In the genomic region with DNA sequence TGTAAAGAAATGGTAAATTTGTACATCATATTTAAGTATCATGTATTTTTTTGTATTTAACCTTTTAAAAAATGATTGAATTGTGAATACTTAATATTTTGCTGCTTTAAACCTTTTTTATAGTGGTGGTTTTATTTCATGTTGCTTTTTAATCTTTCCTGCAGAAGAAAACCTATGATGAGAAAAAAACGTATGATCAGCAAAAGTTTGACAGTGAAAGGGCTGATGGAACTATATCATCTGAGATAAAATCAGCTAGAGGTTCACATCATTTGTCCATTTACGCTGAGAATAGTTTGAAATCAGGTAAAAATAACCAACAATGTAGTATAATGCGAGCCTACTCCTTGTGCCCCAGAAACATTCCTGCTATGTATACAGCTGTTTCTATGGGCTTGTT, we compare ENCODE assay signal across 20 cellular contexts. TPM values are rescaled to one million over a fixed set of nuclear protein-coding genes. Genes with fewer than 3 reads are reported as not detected.
DNase-seq lines count a peak whose midpoint lies in the region; ATAC-seq, FAIRE-seq and TF ChIP-seq lines count a peak whose summit lies in the region.
"Had no signal": no experiment of that assay in that cellular context is flagged by ENCODE, and none has a peak within 500 bp of the region (broad histone marks: within the 10 kb centered on the region; RNA-seq: fewer than 3 reads in every experiment).

No MANE protein-coding gene starts in this region.

- peaks cover 28% of the 10 kb centered on the region for H3K4me1 ChIP-seq in HepG2 (ENCODE audit: insufficient read depth, low read length)
- H3K4me1 ChIP-seq in right lobe of liver: peaks cover 0 to 11% (median 2%) of the 10 kb centered on the region in 4 donors
- H3K4me1 ChIP-seq in K562 (replicated peaks in 1 of 2; ENCODE audit: control insufficient read depth in 2 of 2, insufficient read depth in 2 of 2, low read length in 2 of 2): peaks cover 9 to 17% of the 10 kb centered on the region in 2 experiments
- peaks cover 44% of the 10 kb centered on the region for H3K4me1 ChIP-seq in left ventricle myocardium inferior

- H3K27ac Mint-ChIP-seq in activated CD4-positive, alpha-beta T cell treated with anti-CD3 and anti-CD28 coated beads for 36 hours: peak overlapping the region; percentile 22
- peak overlapping the region; percentile 49 for H3K27ac Mint-ChIP-seq in type B pancreatic cell
- H3K27ac Mint-ChIP-seq: HFFc6 had no signal

- no peak for TF ChIP-seq EP300 in HepG2 (IDR thresholded peaks at IDR 0.05; ENCODE audit: low read depth in 2 of 2, low read length in 2 of 2)
- TF ChIP-seq EP300 in HepG2 (CRISPR knock-in tag; IDR thresholded peaks at IDR 0.05; ENCODE audit: borderline replicate concordance): no peak
- TF ChIP-seq EP300 in K562 (IDR thresholded peaks at IDR 0.05; ENCODE audit: low read length): no peak

- no peaks in the 10 kb centered on the region for H3K9me3 ChIP-seq in HepG2 (ENCODE audit: low read length)
- H3K9me3 ChIP-seq in right lobe of liver: no peaks in the 10 kb centered on the region
- H3K9me3 ChIP-seq in K562 (replicated peaks; ENCODE audit: control insufficient read depth, insufficient read depth, low read depth, low read length): no peaks in the 10 kb centered on the region
- H3K9me3 ChIP-seq in left ventricle myocardium inferior (replicated peaks): no peaks in the 10 kb centered on the region
- H3K9me3 ChIP-seq: BLaER1 had no signal

- H3K36me3 ChIP-seq in HepG2 (replicated peaks in 1 of 2; ENCODE audit: control insufficient read depth in 1 of 2, insufficient read depth in 2 of 2, low read length in 2 of 2) (peaks cover 4 to 32% of the 10 kb centered on the region in 2 experiments; a peak in 4 of 5 replicates), right lobe of liver (peaks cover 0 to 38% (median 15%) of the 10 kb centered on the region in 4 donors), K562 (ENCODE audit: control insufficient read depth, insufficient read depth, low read length) (peaks cover 44% of the 10 kb centered on the region; the same call in 2 of the 3 replicates), left ventricle myocardium inferior (peaks cover 52% of the 10 kb centered on the region)

- no peaks in the 10 kb centered on the region for H3K9me1 ChIP-seq in K562 (ENCODE audit: control insufficient read depth, insufficient read depth, low read length)

- H3K79me2 ChIP-seq in HepG2 (ENCODE audit: insufficient read depth, low read length): peaks cover 36% of the 10 kb centered on the region
- peaks cover 38% of the 10 kb centered on the region for H3K79me2 ChIP-seq in K562 (ENCODE audit: control insufficient read depth, insufficient read depth, low read length)

- POLR2A ChIA-PET in activated CD4-positive, alpha-beta T cell treated with anti-CD3 and anti-CD28 coated beads for 36 hours (lab: Charles Lee): interaction anchor here (0.7 kb wide), 1 partner anchor 15 kb away, joined by 4 read pairs; a partner anchor contains a TSS
- POLR2A ChIA-PET in HepG2 (lab: Yijun Ruan, JAX): no interaction called here
- POLR2A ChIA-PET in K562 (lab: Yijun Ruan, JAX): interaction anchor here (1.8 kb wide), 1 partner anchor 14 kb away, joined by 6 read pairs; no protein-coding TSS in a partner anchor

- FAIRE-seq in HepG2 (lab: Jason Lieb, UNC): no peak
- no peak for FAIRE-seq in K562 (lab: Jason Lieb, UNC)

- DNase-seq in activated CD4-positive, alpha-beta T cell treated with anti-CD3 and anti-CD28 coated beads for 36 hours: no peak
- no peak for DNase-seq in activated CD4-positive, alpha-beta T cell treated with anti-CD3 and anti-CD28 coated beads, Interleukin-2, amount 50 U/mL, for 1 hour
- no peak for DNase-seq in HepG2 (ENCODE audit: low spot score)
- DNase-seq in right lobe of liver: no peak
- no peak for DNase-seq in K562 (ENCODE audit: extremely low read depth in 1 of 4, low spot score in 3 of 4)
- DNase-seq in type B pancreatic cell (ENCODE audit: extremely low spot score, unreplicated experiment): no peak
- DNase-seq in NCI-H510A (lab: John Stamatoyannopoulos, UW): no peak
- no peak for DNase-seq in left ventricle myocardium inferior
- DNase-seq: Calu3; CD4-positive, alpha-beta memory T cell; DMS79 treated with DMSO at 0.1 percent for 48 hours; GF-D8; GOT3; H7; HFFc6 had no signal

- intact Hi-C loops in activated CD4-positive, alpha-beta T cell treated with anti-CD3 and anti-CD28 coated beads for 36 hours (cut with DNase I, micrococcal nuclease): no loop called here
- intact Hi-C loops in HepG2 (cut with micrococcal nuclease; ENCODE audit: unreplicated experiment) (no loop called here), right lobe of liver (cut with DNase I) (loop anchor here in 1 of 2 donors (10.0 kb wide), 1 partner anchor 219 kb away; no protein-coding TSS in a partner anchor), K562 (cut with micrococcal nuclease) (no loop called here), left ventricle myocardium inferior (cut with micrococcal nuclease) (no loop called here)

- H2AFZ ChIP-seq in HepG2 (ENCODE audit: low read length) (no peak overlapping the region), K562 (ENCODE audit: low read depth, low read length) (no peak overlapping the region)

- no peak for ATAC-seq in activated CD4-positive, alpha-beta T cell treated with anti-CD3 and anti-CD28 coated beads for 36 hours
- ATAC-seq in HepG2: no peak
- no peak for ATAC-seq in right lobe of liver
- ATAC-seq in K562: no peak
- ATAC-seq: HCT116 had no signal

- H3K9ac ChIP-seq in HepG2 (ENCODE audit: insufficient read depth, low read depth, low read length) (no peak overlapping the region), K562 (ENCODE audit: insufficient read depth in 1 of 2, low read depth in 2 of 2, low read length in 2 of 2) (no peak overlapping the region)
- H3K9ac ChIP-seq: BLaER1 had no signal

- no peak overlapping the region for H3K27ac ChIP-seq in HepG2 (ENCODE audit: extremely low read length, insufficient read depth, low read length)
- H3K27ac ChIP-seq in right lobe of liver: no peak overlapping the region
- no peak overlapping the region for H3K27ac ChIP-seq in K562 (ENCODE audit: extremely low read depth, low read depth, low read length)
- H3K27ac ChIP-seq in left ventricle myocardium inferior (replicated peaks): no peak overlapping the region
- H3K27ac ChIP-seq: 22Rv1, BLaER1, HL-60 had no signal

- no peak overlapping the region for H3K4me3 Mint-ChIP-seq in activated CD4-positive, alpha-beta T cell treated with anti-CD3 and anti-CD28 coated beads for 36 hours
- no peak overlapping the region for H3K4me3 Mint-ChIP-seq in type B pancreatic cell
- H3K4me3 Mint-ChIP-seq: CD14-positive monocyte; CD4-positive, alpha-beta memory T cell; HFFc6 had no signal

- TF ChIP-seq RAD21 in HepG2 (CRISPR knock-in tag; IDR thresholded peaks at IDR 0.05) (no peak), K562 (CRISPR knock-in tag; conservative IDR thresholded peaks at IDR 0.05 in 1 of 2, IDR thresholded peaks at IDR 0.05 in 1 of 2) (no peak)

- H3K4me1 Mint-ChIP-seq in activated CD4-positive, alpha-beta T cell treated with anti-CD3 and anti-CD28 coated beads for 36 hours: peaks cover 48% of the 10 kb centered on the region
- peaks cover 19% of the 10 kb centered on the region for H3K4me1 Mint-ChIP-seq in type B pancreatic cell (ENCODE audit: unreplicated experiment)

- H4K20me1 ChIP-seq in HepG2 (ENCODE audit: insufficient read depth, low read length) (no peaks in the 10 kb centered on the region), K562 (replicated peaks; ENCODE audit: control insufficient read depth, insufficient read depth, low read length) (no peaks in the 10 kb centered on the region)

- H3K4me3 ChIP-seq in HepG2 (replicated peaks in 1 of 3; ENCODE audit: insufficient read depth in 1 of 3, low read depth in 2 of 3, low read length in 3 of 3) (no peak overlapping the region), right lobe of liver (no peak overlapping the region), K562 (no peak overlapping the region), left ventricle myocardium inferior (no peak overlapping the region)
- H3K4me3 ChIP-seq: BLaER1 had no signal

- no peak for TF ChIP-seq POLR2A in HepG2 (IDR thresholded peaks at IDR 0.05; ENCODE audit: insufficient read depth in 1 of 2, low read depth in 2 of 2, low read length in 2 of 2)
- TF ChIP-seq POLR2A in right lobe of liver (IDR thresholded peaks at IDR 0.05): no peak
- no peak for TF ChIP-seq POLR2A in K562 (conservative IDR thresholded peaks at IDR 0.05)

- no peaks in the 10 kb centered on the region for H3K9me3 Mint-ChIP-seq in activated CD4-positive, alpha-beta T cell treated with anti-CD3 and anti-CD28 coated beads for 36 hours (ENCODE audit: low read depth)
- no peaks in the 10 kb centered on the region for H3K9me3 Mint-ChIP-seq in type B pancreatic cell
- H3K9me3 Mint-ChIP-seq: CD14-positive monocyte, HFFc6 had no signal

- CTCF ChIA-PET in activated CD4-positive, alpha-beta T cell treated with anti-CD3 and anti-CD28 coated beads for 36 hours (lab: Charles Lee): interaction anchor here (0.6 to 1.8 kb wide), 6 partner anchors 12 to 272 kb away, joined by 3 to 4 read pairs (median 4); no protein-coding TSS in a partner anchor
- CTCF ChIA-PET in HepG2 (lab: Yijun Ruan, JAX; ENCODE audit: low intra/inter-chr PET ratio, low total read pairs) (no interaction called here), K562 (lab: Yijun Ruan, JAX; ENCODE audit: low intra/inter-chr PET ratio) (no interaction called here)

- H3K27me3 ChIP-seq in HepG2 (ENCODE audit: control insufficient read depth in 1 of 2, insufficient read depth in 2 of 2, low read length in 2 of 2) (no peaks in the 10 kb centered on the region), right lobe of liver (no peaks in the 10 kb centered on the region), K562 (ENCODE audit: control insufficient read depth in 2 of 2, insufficient read depth in 2 of 2, low read length in 2 of 2) (no peaks in the 10 kb centered on the region), left ventricle myocardium inferior (ENCODE audit: low read depth) (no peaks in the 10 kb centered on the region)
- H3K27me3 ChIP-seq: BLaER1 had no signal

- H3K36me3 Mint-ChIP-seq in activated CD4-positive, alpha-beta T cell treated with anti-CD3 and anti-CD28 coated beads for 36 hours (ENCODE audit: low read depth): peaks cover 33% of the 10 kb centered on the region
- H3K36me3 Mint-ChIP-seq in type B pancreatic cell: peaks cover 14% of the 10 kb centered on the region

- no peak overlapping the region for H3K4me2 ChIP-seq in HepG2 (ENCODE audit: low read depth, low read length)
- no peak overlapping the region for H3K4me2 ChIP-seq in K562 (ENCODE audit: insufficient read depth, low read length)
- H3K4me2 ChIP-seq: BLaER1 had no signal

- TF ChIP-seq CTCF in HepG2 (CRISPR knock-in tag; IDR thresholded peaks at IDR 0.05) (no peak), right lobe of liver (IDR thresholded peaks at IDR 0.05) (no peak), K562 (IDR thresholded peaks at IDR 0.05 in 2 of 3, conservative IDR thresholded peaks at IDR 0.05 in 1 of 3; ENCODE audit: insufficient read depth in 2 of 3, low read depth in 1 of 3, low read length in 3 of 3) (no peak), type B pancreatic cell (conservative IDR thresholded peaks at IDR 0.05) (no peak), left ventricle myocardium inferior (IDR thresholded peaks at IDR 0.05; ENCODE audit: borderline replicate concordance) (no peak)

- WGBS in HepG2 (ENCODE audit: low lambda C conversion rate): 99% methylated on average over 3 of the region's 3 CpGs
- 78% methylated on average over 3 of the region's 3 CpGs for WGBS in right lobe of liver (ENCODE audit: insufficient coverage, low coverage, low lambda C conversion rate, missing lambda C conversion rate)
- WGBS in K562 (ENCODE audit: insufficient coverage, low coverage, missing lambda C conversion rate): 91% methylated on average over 3 of the region's 3 CpGs

- in situ Hi-C loops in HepG2 (cut with HindIII; ENCODE audit: extremely low pct_ligation_motif_present, low pct_unique_long_range_greater_than_20kb) (no loop called here), K562 (cut with MboI) (no loop called here)

- H3K27me3 Mint-ChIP-seq in activated CD4-positive, alpha-beta T cell treated with anti-CD3 and anti-CD28 coated beads for 36 hours: no peaks in the 10 kb centered on the region
- no peaks in the 10 kb centered on the region for H3K27me3 Mint-ChIP-seq in type B pancreatic cell
- H3K27me3 Mint-ChIP-seq: CD4-positive, alpha-beta memory T cell had no signal

- no TSS peak for BruUV-seq in HepG2 (replicated peaks; lab: Mats Ljungman, UMichigan)
- no TSS peak for BruUV-seq in K562 (replicated peaks; lab: Mats Ljungman, UMichigan)

RNA-seq across cellular contexts. Expression of a gene that starts 7.4 kb away (rescaled TPM):
- total RNA-seq in activated CD4-positive, alpha-beta T cell treated with anti-CD3 and anti-CD28 coated beads for 36 hours: 10 to 100 TPM; 38.6 to 49.9 TPM
- total RNA-seq in HepG2 (2016; rRNA removed; fragmentation: Illumina TruSeq; extraction: Trizol) (32.4 and 32.9 TPM in 2 replicates), right lobe of liver (10 to 100 TPM; 17.3 to 34.2 (median 26.5) TPM), K562 (2014; rRNA removed) (20.1 and 20.6 TPM in 2 replicates), K562 (2014; rRNA removed; fragmentation: Illumina TruSeq; extraction: Trizol) (27.7 and 30.6 TPM in 2 replicates), K562 (2015; rRNA removed; fragmentation: Illumina TruSeq; extraction: Trizol) (25.6 and 26.1 TPM in 2 replicates), K562 (2021) (23.9 and 25.0 TPM in 2 replicates), type B pancreatic cell (ENCODE audit: low replicate concordance) (47.1 and 49.6 TPM in 2 replicates), left ventricle myocardium inferior (13.8 TPM)
- total RNA-seq in HepG2 (2016; cell fraction: cytosol; rRNA removed; fragmentation: Illumina TruSeq; extraction: Trizol; ENCODE audit: low read depth): 14.6 and 17.7 TPM in 2 replicates
- total RNA-seq in HepG2 (2016; cell fraction: insoluble cytoplasmic fraction; rRNA removed; fragmentation: Illumina TruSeq; extraction: Trizol): 34.2 and 35.3 TPM in 2 replicates
- total RNA-seq in HepG2 (2016; cell fraction: membrane; rRNA removed; fragmentation: Illumina TruSeq; extraction: Trizol): 39.7 and 44.1 TPM in 2 replicates
- total RNA-seq in HepG2 (2016; cell fraction: nucleus; rRNA removed; fragmentation: Illumina TruSeq; extraction: Trizol): 37.8 and 40.1 TPM in 2 replicates
- polyA plus RNA-seq in HepG2 (2011; rRNA removed) (38.0 and 38.4 TPM in 2 replicates), K562 (2011; rRNA removed) (39.7 and 41.6 TPM in 2 replicates), K562 (2014; fragmentation: Illumina TruSeq; extraction: Trizol) (30.8 and 36.0 TPM in 2 replicates), K562 (2014; fragmentation: Nextera tagmentation; extraction: Ambion mirVana) (1 to 10 TPM; 3.2 to 3.9 TPM), K562 (2014; rRNA removed) (26.6 and 31.0 TPM in 2 replicates)
- 20.4 and 26.2 TPM in 2 replicates for polyA plus RNA-seq in HepG2 (2011; cell fraction: cytosol; rRNA removed)
- 48.6 and 57.7 TPM in 2 replicates for polyA plus RNA-seq in HepG2 (2011; cell fraction: nucleus; rRNA removed)
- 31.4 and 31.5 TPM in 2 replicates for polyA plus RNA-seq in HepG2 (2012)
- 18.7 and 19.7 TPM in 2 replicates for polyA plus RNA-seq in HepG2 (2016; cell fraction: cytosol; fragmentation: Illumina TruSeq; extraction: Trizol; ENCODE audit: low read depth)
- 32.7 and 33.1 TPM in 2 replicates for polyA plus RNA-seq in HepG2 (2016; cell fraction: insoluble cytoplasmic fraction; fragmentation: Illumina TruSeq; extraction: Trizol; ENCODE audit: low read depth)
- polyA plus RNA-seq in HepG2 (2016; cell fraction: membrane; fragmentation: Illumina TruSeq; extraction: Trizol; ENCODE audit: low read depth): 33.3 and 34.2 TPM in 2 replicates
- polyA plus RNA-seq in HepG2 (2016; cell fraction: nucleus; fragmentation: Illumina TruSeq; extraction: Trizol; ENCODE audit: insufficient read depth, low read depth): 46.3 and 52.0 TPM in 2 replicates
- 21.8 and 27.1 TPM in 2 replicates for polyA minus RNA-seq in HepG2 (2011; rRNA and poly(A)+ RNA removed; ENCODE audit: low replicate concordance)
- 13.3 and 14.0 TPM in 2 replicates for polyA minus RNA-seq in HepG2 (2011; cell fraction: cytosol; rRNA and poly(A)+ RNA removed)
- polyA minus RNA-seq in HepG2 (2011; cell fraction: nucleus; rRNA and poly(A)+ RNA removed): 60.4 and 64.4 TPM in 2 replicates
- 54.0 and 118 TPM in 2 replicates for total RNA-seq in K562 (2011; cell fraction: chromatin; rRNA removed; ENCODE audit: low replicate concordance)
- 25.5 and 35.9 TPM in 2 replicates for total RNA-seq in K562 (2011; cell fraction: nucleolus; rRNA removed)
- 63.3 and 77.9 TPM in 2 replicates for total RNA-seq in K562 (2011; cell fraction: nucleoplasm; rRNA removed)
- 15.8 and 21.9 TPM in 2 replicates for polyA plus RNA-seq in K562 (2011; cell fraction: cytosol; rRNA removed)
- 56.1 and 71.8 TPM in 2 replicates for polyA plus RNA-seq in K562 (2011; cell fraction: nucleus; rRNA removed)
- polyA plus RNA-seq in K562 (2012): 16.4 and 25.8 TPM in 2 replicates
- polyA minus RNA-seq in K562 (2011; rRNA and poly(A)+ RNA removed): 24.6 and 30.1 TPM in 2 replicates
- polyA minus RNA-seq in K562 (2011; cell fraction: cytosol; rRNA and poly(A)+ RNA removed): 9.4 and 14.0 TPM in 2 replicates
- polyA minus RNA-seq in K562 (2011; cell fraction: nucleus; rRNA and poly(A)+ RNA removed): 23.8 and 38.4 TPM in 2 replicates

RNA-seq across cellular contexts. Expression of a gene that starts 14.7 kb away (rescaled TPM):
- 100 to 1,000 TPM; 236 to 256 TPM for total RNA-seq in activated CD4-positive, alpha-beta T cell treated with anti-CD3 and anti-CD28 coated beads for 36 hours
- total RNA-seq in HepG2 (2016; rRNA removed; fragmentation: Illumina TruSeq; extraction: Trizol): 317 and 498 TPM in 2 replicates
- total RNA-seq in HepG2 (2016; cell fraction: cytosol; rRNA removed; fragmentation: Illumina TruSeq; extraction: Trizol; ENCODE audit: low read depth): 202 and 209 TPM in 2 replicates
- 319 and 528 TPM in 2 replicates for total RNA-seq in HepG2 (2016; cell fraction: insoluble cytoplasmic fraction; rRNA removed; fragmentation: Illumina TruSeq; extraction: Trizol)
- 159 TPM in 2 replicates for total RNA-seq in HepG2 (2016; cell fraction: membrane; rRNA removed; fragmentation: Illumina TruSeq; extraction: Trizol)
- 121 and 124 TPM in 2 replicates for total RNA-seq in HepG2 (2016; cell fraction: nucleus; rRNA removed; fragmentation: Illumina TruSeq; extraction: Trizol)
- polyA plus RNA-seq in HepG2 (2011; rRNA removed): 151 and 251 TPM in 2 replicates
- polyA plus RNA-seq in HepG2 (2011; cell fraction: cytosol; rRNA removed): 262 and 383 TPM in 2 replicates
- 75.2 and 95.2 TPM in 2 replicates for polyA plus RNA-seq in HepG2 (2011; cell fraction: nucleus; rRNA removed)
- 170 and 179 TPM in 2 replicates for polyA plus RNA-seq in HepG2 (2012)
- polyA plus RNA-seq in HepG2 (2016; cell fraction: cytosol; fragmentation: Illumina TruSeq; extraction: Trizol; ENCODE audit: low read depth): 102 and 110 TPM in 2 replicates
- polyA plus RNA-seq in HepG2 (2016; cell fraction: insoluble cytoplasmic fraction; fragmentation: Illumina TruSeq; extraction: Trizol; ENCODE audit: low read depth): 534 and 617 TPM in 2 replicates
- 117 and 124 TPM in 2 replicates for polyA plus RNA-seq in HepG2 (2016; cell fraction: membrane; fragmentation: Illumina TruSeq; extraction: Trizol; ENCODE audit: low read depth)
- polyA plus RNA-seq in HepG2 (2016; cell fraction: nucleus; fragmentation: Illumina TruSeq; extraction: Trizol; ENCODE audit: insufficient read depth, low read depth): 190 and 193 TPM in 2 replicates
- 158 and 427 TPM in 2 replicates for polyA minus RNA-seq in HepG2 (2011; rRNA and poly(A)+ RNA removed; ENCODE audit: low replicate concordance)
- polyA minus RNA-seq in HepG2 (2011; cell fraction: cytosol; rRNA and poly(A)+ RNA removed): 55.3 and 63.5 TPM in 2 replicates
- polyA minus RNA-seq in HepG2 (2011; cell fraction: nucleus; rRNA and poly(A)+ RNA removed): 22.9 and 24.1 TPM in 2 replicates
- total RNA-seq in right lobe of liver: 10 to 100 TPM in 3 of 6 experiments, 1 to 10 TPM in 3; 4.4 to 27.2 (median 9.1) TPM
- 19.4 and 24.0 TPM in 2 replicates for total RNA-seq in K562 (2011; cell fraction: chromatin; rRNA removed; ENCODE audit: low replicate concordance)
- total RNA-seq in K562 (2011; cell fraction: nucleolus; rRNA removed): 23.8 TPM in 2 replicates
- total RNA-seq in K562 (2011; cell fraction: nucleoplasm; rRNA removed): 42.3 and 44.0 TPM in 2 replicates
- 92.9 and 123 TPM in 2 replicates for total RNA-seq in K562 (2014; rRNA removed)
- total RNA-seq in K562 (2014; rRNA removed; fragmentation: Illumina TruSeq; extraction: Trizol): 300 and 321 TPM in 2 replicates
- total RNA-seq in K562 (2015; rRNA removed; fragmentation: Illumina TruSeq; extraction: Trizol): 339 and 348 TPM in 2 replicates
- 146 and 167 TPM in 2 replicates for total RNA-seq in K562 (2021)
- polyA plus RNA-seq in K562 (2011; rRNA removed): 429 and 448 TPM in 2 replicates
- 508 and 550 TPM in 2 replicates for polyA plus RNA-seq in K562 (2011; cell fraction: cytosol; rRNA removed)
- 67.9 and 138 TPM in 2 replicates for polyA plus RNA-seq in K562 (2011; cell fraction: nucleus; rRNA removed)
- polyA plus RNA-seq in K562 (2012): 138 and 394 TPM in 2 replicates
- polyA plus RNA-seq in K562 (2014; fragmentation: Illumina TruSeq; extraction: Trizol): 248 and 256 TPM in 2 replicates
- polyA plus RNA-seq in K562 (2014; fragmentation: Nextera tagmentation; extraction: Ambion mirVana): 100 to 1,000 TPM; 853 to 941 TPM
- 241 and 319 TPM in 2 replicates for polyA plus RNA-seq in K562 (2014; rRNA removed)
- 181 and 187 TPM in 2 replicates for polyA minus RNA-seq in K562 (2011; rRNA and poly(A)+ RNA removed)
- polyA minus RNA-seq in K562 (2011; cell fraction: cytosol; rRNA and poly(A)+ RNA removed): 77.6 and 77.9 TPM in 2 replicates
- polyA minus RNA-seq in K562 (2011; cell fraction: nucleus; rRNA and poly(A)+ RNA removed): 18.2 and 31.9 TPM in 2 replicates
- 56.3 and 115 TPM in 2 replicates for total RNA-seq in type B pancreatic cell (ENCODE audit: low replicate concordance)
- 11.6 TPM for total RNA-seq in left ventricle myocardium inferior
